8 cellular contexts compared by ENCODE assay signal in genomic region chr16:31458835-31459721, GRCh38. TPM values are rescaled to one million over a fixed set of nuclear protein-coding genes. Genes with fewer than 3 reads are reported as not detected.
DNase-seq lines count a peak whose midpoint lies in the region; FAIRE-seq and TF ChIP-seq lines count a peak whose summit lies in the region.

Gene ARMC5, plus strand, starts transcription at chr16:31459501. Its CDS starts 24 bp downstream, at chr16:31459525.

- peaks cover 20 to 27% of the 10 kb centered on the region in 2 experiments for H3K4me1 Mint-ChIP-seq in H9

- peak; percentile 61 for TF ChIP-seq CTCF in H9 (conservative IDR thresholded peaks at IDR 0.05)
- TF ChIP-seq CTCF in fibroblast of the aortic adventitia (IDR thresholded peaks at IDR 0.05; ENCODE audit: insufficient read depth, low read length) = peak; percentile 67
- TF ChIP-seq CTCF in neural cell (IDR thresholded peaks at IDR 0.05; ENCODE audit: poor library complexity, severe bottlenecking) = peak; percentile 70
- peak in 5 of 7 experiments; percentile 21 to 75 (median 43) for TF ChIP-seq CTCF in stomach (IDR thresholded peaks at IDR 0.05)

- no peak within 1 kb of the TSS for H3T11ph ChIP-seq in H9 (ENCODE audit: low read length)

- DNase-seq in H9 = peak; percentile 98
- DNase-seq in M059J (ENCODE audit: low read depth) = peak; percentile 98
- peak; percentile 97 for DNase-seq in SHP77 (lab: John Stamatoyannopoulos, UW)
- peak; percentile 99 for DNase-seq in activated effector memory CD4-positive, alpha-beta T cell treated with anti-CD3 and anti-CD28 coated beads, Interleukin-2, amount 50 U/mL, for 16 hours
- DNase-seq in fibroblast of the aortic adventitia (ENCODE audit: low read depth) = peak; percentile 98
- peak; percentile 97 for DNase-seq in stomach

- no peak within 1 kb of the TSS for H2BK15ac ChIP-seq in H9 (ENCODE audit: low read depth, low read length)

- H3K4me2 ChIP-seq in H9 (ENCODE audit: insufficient read depth, insufficient read length, low read length) (peak within 1 kb of the TSS; percentile 88), neural cell (ENCODE audit: low read length) (peak within 1 kb of the TSS; percentile 98)

- peak within 1 kb of the TSS; percentile 97 to 98 (median 98) for H3K27ac Mint-ChIP-seq in H9

- peaks cover 2% of the 10 kb centered on the region; the same call in 1 of the 2 replicates for H3K4me1 ChIP-seq in H9 (ENCODE audit: insufficient read depth, low read length)
- peaks cover 44 to 63% (median 52%) of the 10 kb centered on the region in 4 donors for H3K4me1 ChIP-seq in stomach

- no peak within 1 kb of the TSS for H2BK120ac ChIP-seq in H9 (ENCODE audit: low read depth, low read length, poor library complexity, severe bottlenecking)

- H4K20me1 ChIP-seq in H9 (ENCODE audit: control insufficient read depth, insufficient read depth, insufficient read length) (no peaks in the 10 kb centered on the region), neural cell (ENCODE audit: insufficient read depth) (no peaks in the 10 kb centered on the region)

- H4K5ac ChIP-seq in H9 (ENCODE audit: insufficient read length, low read depth, low read length) = no peak within 1 kb of the TSS

- H4K91ac ChIP-seq in H9 (ENCODE audit: insufficient read length, low read depth, low read length) = no peak within 1 kb of the TSS

- H3K27ac ChIP-seq in H9 (ENCODE audit: insufficient read length, low read depth, low read length) (peak within 1 kb of the TSS; percentile 42), neural cell (ENCODE audit: low read length) (peak within 1 kb of the TSS; percentile 98), stomach (peak within 1 kb of the TSS; percentile 99 to 100 (median 100))

- peaks cover 8% of the 10 kb centered on the region for H3K23me2 ChIP-seq in H9 (ENCODE audit: insufficient read length, low read depth, low read length, poor library complexity, severe bottlenecking)

- no peak within 1 kb of the TSS for H3K56ac ChIP-seq in H9 (ENCODE audit: insufficient read length, low read depth, low read length)

- no peak within 1 kb of the TSS for H4K8ac ChIP-seq in H9 (replicated peaks; ENCODE audit: insufficient read length, low read depth, low read length)

- peaks cover 8% of the 10 kb centered on the region for H3F3A ChIP-seq in neural cell (ENCODE audit: insufficient read depth, low read length, poor library complexity, severe bottlenecking)

- H3K79me2 ChIP-seq in H9 (ENCODE audit: insufficient read depth, low read length) (no peaks in the 10 kb centered on the region; the same call in 1 of the 2 replicates), neural cell (replicated peaks; ENCODE audit: insufficient read depth, low read length) (peaks cover 22% of the 10 kb centered on the region)

- H3K27me3 ChIP-seq in H9 (ENCODE audit: insufficient read depth, low read length) (no peaks in the 10 kb centered on the region), neural cell (ENCODE audit: insufficient read depth, low read depth, low read length) (no peaks in the 10 kb centered on the region), stomach (no peaks in the 10 kb centered on the region)

- H3K9me3 Mint-ChIP-seq in H9 = peaks cover 0 to 2% of the 10 kb centered on the region in 2 experiments; a peak in 1 of 5 replicates

- H2AK5ac ChIP-seq in H9 (ENCODE audit: insufficient read length, low read length) = no peak within 1 kb of the TSS

- H3K14ac ChIP-seq in H9 (ENCODE audit: insufficient read depth, low read length) = peak within 1 kb of the TSS; percentile 99

- peaks cover 2 to 20% (median 14%) of the 10 kb centered on the region in 3 experiments; a peak in 6 of 7 replicates for H3K36me3 Mint-ChIP-seq in H9 (ENCODE audit: insufficient read depth in 1 of 3, low read depth in 3 of 3)

- peak within 1 kb of the TSS; percentile 82 to 92 for H3K4me3 Mint-ChIP-seq in H9

- TF ChIP-seq EP300 in neural cell (conservative IDR thresholded peaks at IDR 0.05; ENCODE audit: poor library complexity, severe bottlenecking) (peak; percentile 80), stomach (IDR thresholded peaks at IDR 0.05) (no peak)

- H3K27me3 Mint-ChIP-seq in H9 (ENCODE audit: low read depth) = no peaks in the 10 kb centered on the region

- TF ChIP-seq POLR2A in stomach (IDR thresholded peaks at IDR 0.05) = no peak

- H3K36me3 ChIP-seq in neural cell (ENCODE audit: insufficient read depth, low read length) (no peaks in the 10 kb centered on the region), stomach (peaks cover 20 to 28% (median 25%) of the 10 kb centered on the region in 4 donors)

- H2BK12ac ChIP-seq in H9 (ENCODE audit: insufficient read length, low read depth, low read length) = no peak within 1 kb of the TSS

- H3K9me3 ChIP-seq in H9 (ENCODE audit: control insufficient read depth, low read depth, low read length) = no peaks in the 10 kb centered on the region
- H3K9me3 ChIP-seq in neural cell (ENCODE audit: low read length) = no peaks in the 10 kb centered on the region
- no peaks in the 10 kb centered on the region for H3K9me3 ChIP-seq in stomach

- intact Hi-C loops in stomach (cut with DNase I; ENCODE audit: low total_unique reads) = loop anchor here (10.0 kb wide), 1 partner anchor 274 kb away; the partner anchor contains the start of gene FUS

- H2AFZ ChIP-seq in H9 (ENCODE audit: low read length) = no peak within 1 kb of the TSS
- peak within 1 kb of the TSS; percentile 93 for H2AFZ ChIP-seq in neural cell (ENCODE audit: low read depth, low read length)

- no peaks in the 10 kb centered on the region for H3K9me2 ChIP-seq in neural cell (ENCODE audit: insufficient read depth, low read length)

- H3K23ac ChIP-seq in H9 (ENCODE audit: insufficient read length, low read depth, low read length) = no peak within 1 kb of the TSS

- H3K4me3 ChIP-seq in fibroblast of the aortic adventitia (ENCODE audit: low read depth, low read length) (peak within 1 kb of the TSS; percentile 85), neural cell (ENCODE audit: low read length) (peak within 1 kb of the TSS; percentile 99), stomach (peak within 1 kb of the TSS; percentile 68 to 89 (median 84))

- peak; percentile 48 for TF ChIP-seq RAD21 in neural cell (conservative IDR thresholded peaks at IDR 0.05)

- H3K9ac ChIP-seq in H9 (ENCODE audit: extremely low read depth, insufficient read length, low read length) (peak within 1 kb of the TSS; percentile 90), neural cell (ENCODE audit: low read length) (peak within 1 kb of the TSS; percentile 98)

- H3K4ac ChIP-seq in H9 (ENCODE audit: low read depth, low read length) = no peak within 1 kb of the TSS

- peak; percentile 81 for FAIRE-seq in G401.6 (lab: Jason Lieb, UNC)

- H2BK5ac ChIP-seq in H9 (ENCODE audit: insufficient read length, low read length) = no peak within 1 kb of the TSS

- H2BK20ac ChIP-seq in H9 (ENCODE audit: low read depth, low read length, poor library complexity, severe bottlenecking) = no peak within 1 kb of the TSS

- H3K79me1 ChIP-seq in H9 (ENCODE audit: insufficient read depth, low read depth, low read length, poor library complexity, severe bottlenecking) = peaks cover 4% of the 10 kb centered on the region

- WGBS in H9 (ENCODE audit: extremely low coverage, insufficient read length, low lambda C conversion rate) = no CpG with 5 or more reads among the region's 98 CpGs
- WGBS in stomach, 5 donors = 0 to 3% (median 0%) methylated on average over 19 to 98 of the region's 98 CpGs

- peak within 1 kb of the TSS; percentile 95 for H3K18ac ChIP-seq in H9 (ENCODE audit: insufficient read length, low read depth, low read length)

TF ChIP-seq in neural cell, 6 proteins besides CTCF, POLR2A, EP300 and RAD21:
- TF ChIP-seq EZH2 (IDR thresholded peaks at IDR 0.05; ENCODE audit: borderline replicate concordance, insufficient read depth, low read length, poor library complexity, severe bottlenecking) = no peak
- TF ChIP-seq TAF1 (IDR thresholded peaks at IDR 0.05; ENCODE audit: low read depth) = peak; percentile 77
- TF ChIP-seq REST (IDR thresholded peaks at IDR 0.05; ENCODE audit: borderline replicate concordance) = peak; percentile 91
- TF ChIP-seq POLR2AphosphoS5 (IDR thresholded peaks at IDR 0.05) = peak; percentile 96
- TF ChIP-seq MXI1 (conservative IDR thresholded peaks at IDR 0.05; ENCODE audit: poor library complexity, severe bottlenecking) = peak; percentile 99
- peak; percentile 60 for TF ChIP-seq SMC3 (conservative IDR thresholded peaks at IDR 0.05; ENCODE audit: poor library complexity)

RNA-seq across cellular contexts. Expression of gene ARMC5, which starts in this region (rescaled TPM):
- total RNA-seq in H9 (2021) (18.5 and 18.7 TPM in 2 replicates), fibroblast of the aortic adventitia (ENCODE audit: low replicate concordance) (7.4 and 16.9 TPM in 2 replicates), stomach (10 to 100 TPM in 2 of 5 donors, 1 to 10 TPM in 2, not detected in 1; 2.6 to 29.8 (median 15.1) TPM)
- total RNA-seq in M059J (2014; rRNA removed; shearing (Covaris generic)) = 8.6 and 17.7 TPM in 2 replicates
- polyA plus RNA-seq in neural cell (26.1 and 27.6 TPM in 2 replicates), stomach (10 to 100 TPM in 2 of 3 donors, 1 to 10 TPM in 1; 6.7 to 13.0 (median 11.3) TPM)
- 22.2 and 29.9 TPM in 2 replicates for polyA minus RNA-seq in neural cell

Comparison
In these comparisons a context has a peak if more than half of its experiments do, and no peak if none do; other contexts are left out.
1. Peak in every context shown above with its lines: DNase-seq, H3K4me3 ChIP-seq and H3K27ac ChIP-seq.
2. H3K27ac ChIP-seq: peak in every context shown above with its lines; median percentile 100 in stomach; 98 in neural cell; 42 in H9.